In genomic region chr11:62710001-62710345, GRCh38 we compare ENCODE assay signal across 8 cellular contexts. TPM values are rescaled to one million over a fixed set of nuclear protein-coding genes. Genes with fewer than 3 reads are reported as not detected.
A peak's percentile ranks its signal among the peaks of the same experiment; 100 is the strongest.
DNase-seq lines count a peak whose midpoint lies in the region; ATAC-seq and TF ChIP-seq lines count a peak whose summit lies in the region.

No MANE protein-coding gene starts in this region.

- H3K27me3 ChIP-seq in KMS-11 (ENCODE audit: insufficient read depth, low read depth) (no peaks in the 10 kb centered on the region), kidney epithelial cell (ENCODE audit: control insufficient read depth, insufficient read depth, low read length) (no peaks in the 10 kb centered on the region), thoracic aorta (replicated peaks; ENCODE audit: insufficient read depth) (no peaks in the 10 kb centered on the region)

- H3K27ac ChIP-seq in KMS-11 (peak overlapping the region; percentile 96), adipose tissue (ENCODE audit: low read depth, low read length) (peak overlapping the region; percentile 80), thoracic aorta (peak overlapping the region; percentile 89 to 97)

- H3K4me1 ChIP-seq in KMS-11 (ENCODE audit: low read depth, poor library complexity, severe bottlenecking) (peaks cover 77% of the 10 kb centered on the region), thoracic aorta (ENCODE audit: control insufficient read depth in 1 of 2, low read depth in 2 of 2) (peaks cover 12 to 43% of the 10 kb centered on the region in 2 donors)

- no peaks in the 10 kb centered on the region for H3K36me3 ChIP-seq in KMS-11 (ENCODE audit: insufficient read depth)
- H3K36me3 ChIP-seq in kidney epithelial cell (ENCODE audit: control insufficient read depth, insufficient read depth, low read length): peaks cover 4% of the 10 kb centered on the region
- H3K36me3 ChIP-seq in thoracic aorta: peaks cover 18% of the 10 kb centered on the region

- H3K9ac ChIP-seq in KMS-11: peak overlapping the region; percentile 95

- peak overlapping the region; percentile 80 for H3K4me2 ChIP-seq in KMS-11

- WGBS in adipose tissue, 3 donors: 50 to 70% (median 51%) methylated on average over 7 of the region's 7 CpGs

- peaks cover 12% of the 10 kb centered on the region; the same call in 1 of the 2 replicates for H3K79me2 ChIP-seq in KMS-11 (ENCODE audit: insufficient read depth, low read depth)

- DNase-seq in DMS53 treated with DMSO at 0.1 percent for 48 hours (lab: John Stamatoyannopoulos, UW; ENCODE audit: unreplicated experiment): peak; percentile 34
- no peak for DNase-seq in kidney epithelial cell (ENCODE audit: low read depth)
- no peak for DNase-seq in thoracic aorta (ENCODE audit: low spot score)
- no peak for DNase-seq in NCI-H1417 (lab: John Stamatoyannopoulos, UW)
- DNase-seq in NCI-H1417 treated with DMSO at 0.1 percent for 48 hours (lab: John Stamatoyannopoulos, UW): no peak

- H3K4me3 ChIP-seq in KMS-11 (IDR thresholded peaks at IDR 0.05; ENCODE audit: insufficient read depth, low read depth, low read length) (no peak overlapping the region), kidney epithelial cell (ENCODE audit: low read depth, low read length) (peak overlapping the region; percentile 35), thoracic aorta (peak overlapping the region; percentile 71)

- no peaks in the 10 kb centered on the region for H3K9me3 ChIP-seq in thoracic aorta

- no peak for TF ChIP-seq CTCF in KMS-11 (conservative IDR thresholded peaks at IDR 0.05; ENCODE audit: low read depth, low read length)
- TF ChIP-seq CTCF in kidney epithelial cell (IDR thresholded peaks at IDR 0.05; ENCODE audit: insufficient read depth, low read length, poor library complexity, severe bottlenecking): no peak
- no peak for TF ChIP-seq CTCF in thoracic aorta (IDR thresholded peaks at IDR 0.05)

- no peak for ATAC-seq in thoracic aorta (ENCODE audit: insufficient number of reproducible peaks, low FRiP score, low read depth)
- ATAC-seq in HG02588 (IDR thresholded peaks at IDR 0.05; ENCODE audit: unreplicated experiment): no peak

- H2AFZ ChIP-seq in KMS-11 (ENCODE audit: low read depth): peak overlapping the region; percentile 70; the same call in 1 of the 2 replicates

- H4K20me1 ChIP-seq in KMS-11 (ENCODE audit: insufficient read depth): no peaks in the 10 kb centered on the region

RNA-seq across cellular contexts. Expression of gene GNG3, which starts 2.5 kb away (rescaled TPM):
- under 1 TPM in 2 of 3 donors, not detected in 1; 0.09 to 0.12 TPM for polyA plus RNA-seq in adipose tissue
- total RNA-seq in kidney epithelial cell: not detected in 2 replicates
- total RNA-seq in thoracic aorta: not detected

RNA-seq across cellular contexts. Expression of gene BSCL2, which starts 2.7 kb away (rescaled TPM):
- 10 to 100 TPM; 45.9 to 61.7 (median 46.3) TPM for polyA plus RNA-seq in adipose tissue
- 45.2 and 56.1 TPM in 2 replicates for total RNA-seq in kidney epithelial cell
- 10 to 100 TPM; 14.0 to 50.9 TPM for total RNA-seq in thoracic aorta

RNA-seq across cellular contexts. Expression of gene HNRNPUL2, which starts 17.3 kb away (rescaled TPM):
- polyA plus RNA-seq in adipose tissue: 10 to 100 TPM; 17.2 to 34.2 (median 23.1) TPM
- total RNA-seq in kidney epithelial cell (12.8 and 14.3 TPM in 2 replicates), thoracic aorta (10 to 100 TPM; 21.3 to 41.8 TPM)

RNA-seq across cellular contexts. Expression of gene TTC9C, which starts 18.3 kb away (rescaled TPM):
- 10 to 100 TPM; 15.1 to 30.1 (median 16.2) TPM for polyA plus RNA-seq in adipose tissue
- 37.5 and 38.6 TPM in 2 replicates for total RNA-seq in kidney epithelial cell
- 10 to 100 TPM in 1 of 2 donors, 1 to 10 TPM in 1; 9.1 to 14.5 TPM for total RNA-seq in thoracic aorta

RNA-seq across cellular contexts. Expression of gene LRRN4CL, which starts 20.6 kb away (rescaled TPM):
- 10 to 100 TPM in 2 of 3 donors, 1 to 10 TPM in 1; 4.3 to 39.1 (median 17.7) TPM for polyA plus RNA-seq in adipose tissue
- 0.25 TPM in 1 of 2 replicates, not detected in the other for total RNA-seq in kidney epithelial cell
- 10 to 100 TPM; 10.5 to 22.5 TPM for total RNA-seq in thoracic aorta
